8 cellular contexts compared by ENCODE assay signal in the genomic region with DNA sequence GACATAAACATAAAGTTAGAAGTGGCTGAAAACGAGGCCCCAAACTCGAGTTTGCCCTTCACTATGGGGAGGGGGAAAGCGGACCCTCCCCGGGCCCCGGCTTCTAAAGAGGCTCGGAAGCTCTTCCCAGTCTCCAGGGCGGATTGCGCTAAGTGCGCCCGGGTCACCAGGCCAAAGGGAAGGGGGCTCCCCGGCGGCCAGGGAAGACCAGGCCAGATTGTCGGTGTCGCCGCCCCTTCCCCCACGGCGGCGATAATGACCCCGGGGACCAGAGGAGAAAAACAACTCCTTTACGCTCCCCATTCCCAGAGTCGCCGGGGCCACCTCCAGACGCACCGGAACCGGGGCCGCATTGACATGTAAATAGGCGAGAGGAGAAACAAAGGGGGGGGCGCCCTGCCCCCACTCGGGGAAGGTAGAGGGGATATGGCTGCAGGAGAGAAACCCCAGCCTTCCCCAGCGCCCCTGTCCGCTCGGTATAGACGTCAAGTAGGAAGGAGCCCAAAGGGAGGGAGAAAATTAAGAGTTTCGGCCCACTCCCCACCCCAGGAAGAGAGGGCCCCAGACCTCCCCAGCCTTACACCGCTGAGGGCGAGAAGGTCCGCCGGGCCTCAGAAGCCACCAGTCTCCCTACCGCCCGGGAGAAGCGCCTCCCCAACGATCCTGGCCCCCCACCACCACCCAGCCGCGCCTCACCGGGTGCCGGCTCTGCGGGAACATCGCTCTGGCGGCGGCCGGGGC. TPM values are rescaled to one million over a fixed set of nuclear protein-coding genes. Genes with fewer than 3 reads are reported as not detected.
A peak's percentile ranks its signal among the peaks of the same experiment; 100 is the strongest.
DNase-seq lines count a peak whose midpoint lies in the region; ATAC-seq and TF ChIP-seq lines count a peak whose summit lies in the region.

No MANE protein-coding gene starts in this region.

- H3K36me3 ChIP-seq in BLaER1 (peaks cover 14% of the 10 kb centered on the region; the same call in 1 of the 2 replicates), HUES6 (ENCODE audit: control insufficient read depth, insufficient read depth, low read length) (peaks cover 37% of the 10 kb centered on the region), spleen (peaks cover 0 to 34% (median 0%) of the 10 kb centered on the region in 6 donors)

- DNase-seq in astrocyte of the hippocampus (ENCODE audit: low read depth, low spot score) (peak; percentile 64), immature natural killer cell (peak; percentile 26 to 38 (median 31)), spleen (peak; percentile 89), SIG-M5 treated with dmso at 0.1 percent for 504 hours (lab: John Stamatoyannopoulos, UW; ENCODE audit: unreplicated experiment) (no peak), NCI-H128 (lab: John Stamatoyannopoulos, UW; ENCODE audit: unreplicated experiment) (no peak)

- H4K20me1 ChIP-seq in BLaER1: peaks cover 51% of the 10 kb centered on the region

- H3K4me2 ChIP-seq in BLaER1: peak overlapping the region; percentile 93

- H3K27ac ChIP-seq in BLaER1: peak overlapping the region; percentile 86
- H3K27ac ChIP-seq in HUES6 (ENCODE audit: low read depth, low read length): peak overlapping the region; percentile 88
- H3K27ac ChIP-seq in spleen: peak overlapping the region; percentile 72 to 90 (median 86)

- peaks cover 11 to 12% of the 10 kb centered on the region in 2 donors for H3K4me1 Mint-ChIP-seq in immature natural killer cell

- no peak for TF ChIP-seq POLR2A in spleen (IDR thresholded peaks at IDR 0.05)

- H3K27ac Mint-ChIP-seq in immature natural killer cell: peak overlapping the region in 4 of 6 donors; percentile 55 to 93 (median 80)

- TF ChIP-seq CTCF in spleen (IDR thresholded peaks at IDR 0.05 in 8 of 11, conservative IDR thresholded peaks at IDR 0.05 in 3 of 11): no peak

- intact Hi-C loops in spleen (cut with DNase I; ENCODE audit: low total_unique reads): loop anchor here (5.0 to 10.0 kb wide), 2 partner anchors 93 to 165 kb away; no protein-coding TSS in a partner anchor

- peaks cover 6% of the 10 kb centered on the region; the same call in 1 of the 2 replicates for H3K27me3 ChIP-seq in BLaER1
- H3K27me3 ChIP-seq in HUES6 (ENCODE audit: control insufficient read depth, insufficient read depth, low read length): peaks cover 17% of the 10 kb centered on the region
- H3K27me3 ChIP-seq in spleen (replicated peaks in 1 of 7): peaks cover 0 to 51% (median 0%) of the 10 kb centered on the region in 7 donors

- peaks cover 0 to 2% (median 0%) of the 10 kb centered on the region in 6 donors for H3K9me3 Mint-ChIP-seq in immature natural killer cell

- H3K4me1 ChIP-seq in BLaER1 (peaks cover 50% of the 10 kb centered on the region), HUES6 (ENCODE audit: control insufficient read depth, insufficient read depth, low read length) (peaks cover 38% of the 10 kb centered on the region), spleen (peaks cover 29 to 74% (median 55%) of the 10 kb centered on the region in 6 donors)

- no peak for ATAC-seq in HG03045 (IDR thresholded peaks at IDR 0.05; ENCODE audit: unreplicated experiment)

- H3K9ac ChIP-seq in BLaER1 (peak overlapping the region; percentile 90), HUES6 (ENCODE audit: low read length) (peak overlapping the region; percentile 83)

- H3K4me3 ChIP-seq in BLaER1 (peak overlapping the region; percentile 94), HUES6 (ENCODE audit: low read depth, low read length) (peak overlapping the region; percentile 90), spleen (peak overlapping the region; percentile 81 to 98 (median 88))

- peaks cover 0 to 2% (median 0%) of the 10 kb centered on the region in 3 donors for H3K36me3 Mint-ChIP-seq in immature natural killer cell

- WGBS in spleen, 5 donors: 1 to 4% (median 2%) methylated on average over 35 to 51 of the region's 51 CpGs

- H3K9me3 ChIP-seq in BLaER1: no peaks in the 10 kb centered on the region
- no peaks in the 10 kb centered on the region for H3K9me3 ChIP-seq in HUES6 (ENCODE audit: control insufficient read depth, insufficient read depth, low read depth, low read length)
- H3K9me3 ChIP-seq in spleen: no peaks in the 10 kb centered on the region

- peaks cover 8 to 32% (median 18%) of the 10 kb centered on the region in 3 donors for H3K27me3 Mint-ChIP-seq in immature natural killer cell (ENCODE audit: low read depth in 3 of 3)

- H3K4me3 Mint-ChIP-seq in immature natural killer cell: no peak overlapping the region

RNA-seq across cellular contexts. Expression of a gene that starts 1.7 kb away (rescaled TPM):
- polyA plus RNA-seq in immature natural killer cell (10 to 100 TPM; 63.9 to 97.9 (median 77.0) TPM), spleen (10 to 100 TPM; 50.3 to 53.6 (median 52.6) TPM)
- total RNA-seq in spleen: 100 to 1,000 TPM in 2 of 7 donors, 10 to 100 TPM in 5; 34.7 to 110 (median 68.2) TPM

Comparison
In these comparisons a context has a peak if more than half of its experiments do, and no peak if none do; other contexts are left out.
1. DNase-seq: peak in astrocyte of the hippocampus (single experiment), immature natural killer cell (3 of 3) and spleen (single experiment); none in SIG-M5 treated with dmso at 0.1 percent for 504 hours (single experiment) and NCI-H128 (single experiment).
2. Peak in every context shown above with its lines, with median percentiles within 50 percentile points of each other: H3K27ac ChIP-seq and H3K4me3 ChIP-seq.